ENCODE assay signal across 1 cellular context in genomic region chr9:18606831-18607230, GRCh38.
TF ChIP-seq lines count a peak whose summit lies in the region.

No MANE protein-coding gene starts in this region.

TF ChIP-seq in HepG2, 621 proteins besides CTCF, POLR2A, EP300 and RAD21:
- TF ChIP-seq, protein P1, sequence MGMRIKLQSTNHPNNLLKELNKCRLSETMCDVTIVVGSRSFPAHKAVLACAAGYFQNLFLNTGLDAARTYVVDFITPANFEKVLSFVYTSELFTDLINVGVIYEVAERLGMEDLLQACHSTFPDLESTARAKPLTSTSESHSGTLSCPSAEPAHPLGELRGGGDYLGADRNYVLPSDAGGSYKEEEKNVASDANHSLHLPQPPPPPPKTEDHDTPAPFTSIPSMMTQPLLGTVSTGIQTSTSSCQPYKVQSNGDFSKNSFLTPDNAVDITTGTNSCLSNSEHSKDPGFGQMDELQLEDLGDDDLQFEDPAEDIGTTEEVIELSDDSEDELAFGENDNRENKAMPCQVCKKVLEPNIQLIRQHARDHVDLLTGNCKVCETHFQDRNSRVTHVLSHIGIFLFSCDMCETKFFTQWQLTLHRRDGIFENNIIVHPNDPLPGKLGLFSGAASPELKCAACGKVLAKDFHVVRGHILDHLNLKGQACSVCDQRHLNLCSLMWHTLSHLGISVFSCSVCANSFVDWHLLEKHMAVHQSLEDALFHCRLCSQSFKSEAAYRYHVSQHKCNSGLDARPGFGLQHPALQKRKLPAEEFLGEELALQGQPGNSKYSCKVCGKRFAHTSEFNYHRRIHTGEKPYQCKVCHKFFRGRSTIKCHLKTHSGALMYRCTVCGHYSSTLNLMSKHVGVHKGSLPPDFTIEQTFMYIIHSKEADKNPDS (CRISPR knock-in tag; IDR thresholded peaks at IDR 0.05) = no peak
- TF ChIP-seq ZNF343 (CRISPR knock-in tag; IDR thresholded peaks at IDR 0.05) (no peak), ZFP90 (CRISPR knock-in tag; IDR thresholded peaks at IDR 0.05; ENCODE audit: borderline replicate concordance) (no peak), KMT2B (CRISPR knock-in tag; IDR thresholded peaks at IDR 0.05) (no peak), GLI4 (CRISPR knock-in tag; IDR thresholded peaks at IDR 0.05; ENCODE audit: borderline replicate concordance) (no peak), NCOA1 (CRISPR knock-in tag; IDR thresholded peaks at IDR 0.05) (no peak), ATF7-NPFF (CRISPR knock-in tag; IDR thresholded peaks at IDR 0.05; ENCODE audit: low read depth) (no peak), ZBTB1 (CRISPR knock-in tag; IDR thresholded peaks at IDR 0.05; ENCODE audit: borderline replicate concordance) (no peak), SRSF1 (optimal IDR thresholded peaks at IDR 0.05; ENCODE audit: low read depth, low read length) (no peak), JUN (CRISPR knock-in tag; IDR thresholded peaks at IDR 0.05) (no peak), SMAD3 (CRISPR knock-in tag; IDR thresholded peaks at IDR 0.05) (no peak), ZKSCAN8 (CRISPR knock-in tag; IDR thresholded peaks at IDR 0.05; ENCODE audit: borderline replicate concordance) (no peak), GATAD1 (CRISPR knock-in tag; IDR thresholded peaks at IDR 0.05) (no peak), ISL2 (CRISPR knock-in tag; IDR thresholded peaks at IDR 0.05) (no peak), ZNF792 (CRISPR knock-in tag; IDR thresholded peaks at IDR 0.05) (no peak), ZNF207 (IDR thresholded peaks at IDR 0.05; ENCODE audit: borderline replicate concordance) (no peak)
- TF ChIP-seq, protein P2, sequence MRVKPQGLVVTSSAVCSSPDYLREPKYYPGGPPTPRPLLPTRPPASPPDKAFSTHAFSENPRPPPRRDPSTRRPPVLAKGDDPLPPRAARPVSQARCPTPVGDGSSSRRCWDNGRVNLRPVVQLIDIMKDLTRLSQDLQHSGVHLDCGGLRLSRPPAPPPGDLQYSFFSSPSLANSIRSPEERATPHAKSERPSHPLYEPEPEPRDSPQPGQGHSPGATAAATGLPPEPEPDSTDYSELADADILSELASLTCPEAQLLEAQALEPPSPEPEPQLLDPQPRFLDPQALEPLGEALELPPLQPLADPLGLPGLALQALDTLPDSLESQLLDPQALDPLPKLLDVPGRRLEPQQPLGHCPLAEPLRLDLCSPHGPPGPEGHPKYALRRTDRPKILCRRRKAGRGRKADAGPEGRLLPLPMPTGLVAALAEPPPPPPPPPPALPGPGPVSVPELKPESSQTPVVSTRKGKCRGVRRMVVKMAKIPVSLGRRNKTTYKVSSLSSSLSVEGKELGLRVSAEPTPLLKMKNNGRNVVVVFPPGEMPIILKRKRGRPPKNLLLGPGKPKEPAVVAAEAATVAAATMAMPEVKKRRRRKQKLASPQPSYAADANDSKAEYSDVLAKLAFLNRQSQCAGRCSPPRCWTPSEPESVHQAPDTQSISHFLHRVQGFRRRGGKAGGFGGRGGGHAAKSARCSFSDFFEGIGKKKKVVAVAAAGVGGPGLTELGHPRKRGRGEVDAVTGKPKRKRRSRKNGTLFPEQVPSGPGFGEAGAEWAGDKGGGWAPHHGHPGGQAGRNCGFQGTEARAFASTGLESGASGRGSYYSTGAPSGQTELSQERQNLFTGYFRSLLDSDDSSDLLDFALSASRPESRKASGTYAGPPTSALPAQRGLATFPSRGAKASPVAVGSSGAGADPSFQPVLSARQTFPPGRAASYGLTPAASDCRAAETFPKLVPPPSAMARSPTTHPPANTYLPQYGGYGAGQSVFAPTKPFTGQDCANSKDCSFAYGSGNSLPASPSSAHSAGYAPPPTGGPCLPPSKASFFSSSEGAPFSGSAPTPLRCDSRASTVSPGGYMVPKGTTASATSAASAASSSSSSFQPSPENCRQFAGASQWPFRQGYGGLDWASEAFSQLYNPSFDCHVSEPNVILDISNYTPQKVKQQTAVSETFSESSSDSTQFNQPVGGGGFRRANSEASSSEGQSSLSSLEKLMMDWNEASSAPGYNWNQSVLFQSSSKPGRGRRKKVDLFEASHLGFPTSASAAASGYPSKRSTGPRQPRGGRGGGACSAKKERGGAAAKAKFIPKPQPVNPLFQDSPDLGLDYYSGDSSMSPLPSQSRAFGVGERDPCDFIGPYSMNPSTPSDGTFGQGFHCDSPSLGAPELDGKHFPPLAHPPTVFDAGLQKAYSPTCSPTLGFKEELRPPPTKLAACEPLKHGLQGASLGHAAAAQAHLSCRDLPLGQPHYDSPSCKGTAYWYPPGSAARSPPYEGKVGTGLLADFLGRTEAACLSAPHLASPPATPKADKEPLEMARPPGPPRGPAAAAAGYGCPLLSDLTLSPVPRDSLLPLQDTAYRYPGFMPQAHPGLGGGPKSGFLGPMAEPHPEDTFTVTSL (CRISPR knock-in tag; IDR thresholded peaks at IDR 0.05; ENCODE audit: borderline replicate concordance) = no peak
- TF ChIP-seq, protein P3, sequence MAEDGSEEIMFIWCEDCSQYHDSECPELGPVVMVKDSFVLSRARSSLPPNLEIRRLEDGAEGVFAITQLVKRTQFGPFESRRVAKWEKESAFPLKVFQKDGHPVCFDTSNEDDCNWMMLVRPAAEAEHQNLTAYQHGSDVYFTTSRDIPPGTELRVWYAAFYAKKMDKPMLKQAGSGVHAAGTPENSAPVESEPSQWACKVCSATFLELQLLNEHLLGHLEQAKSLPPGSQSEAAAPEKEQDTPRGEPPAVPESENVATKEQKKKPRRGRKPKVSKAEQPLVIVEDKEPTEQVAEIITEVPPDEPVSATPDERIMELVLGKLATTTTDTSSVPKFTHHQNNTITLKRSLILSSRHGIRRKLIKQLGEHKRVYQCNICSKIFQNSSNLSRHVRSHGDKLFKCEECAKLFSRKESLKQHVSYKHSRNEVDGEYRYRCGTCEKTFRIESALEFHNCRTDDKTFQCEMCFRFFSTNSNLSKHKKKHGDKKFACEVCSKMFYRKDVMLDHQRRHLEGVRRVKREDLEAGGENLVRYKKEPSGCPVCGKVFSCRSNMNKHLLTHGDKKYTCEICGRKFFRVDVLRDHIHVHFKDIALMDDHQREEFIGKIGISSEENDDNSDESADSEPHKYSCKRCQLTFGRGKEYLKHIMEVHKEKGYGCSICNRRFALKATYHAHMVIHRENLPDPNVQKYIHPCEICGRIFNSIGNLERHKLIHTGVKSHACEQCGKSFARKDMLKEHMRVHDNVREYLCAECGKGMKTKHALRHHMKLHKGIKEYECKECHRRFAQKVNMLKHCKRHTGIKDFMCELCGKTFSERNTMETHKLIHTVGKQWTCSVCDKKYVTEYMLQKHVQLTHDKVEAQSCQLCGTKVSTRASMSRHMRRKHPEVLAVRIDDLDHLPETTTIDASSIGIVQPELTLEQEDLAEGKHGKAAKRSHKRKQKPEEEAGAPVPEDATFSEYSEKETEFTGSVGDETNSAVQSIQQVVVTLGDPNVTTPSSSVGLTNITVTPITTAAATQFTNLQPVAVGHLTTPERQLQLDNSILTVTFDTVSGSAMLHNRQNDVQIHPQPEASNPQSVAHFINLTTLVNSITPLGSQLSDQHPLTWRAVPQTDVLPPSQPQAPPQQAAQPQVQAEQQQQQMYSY (CRISPR knock-in tag; IDR thresholded peaks at IDR 0.05) = no peak
- TF ChIP-seq, protein P4, sequence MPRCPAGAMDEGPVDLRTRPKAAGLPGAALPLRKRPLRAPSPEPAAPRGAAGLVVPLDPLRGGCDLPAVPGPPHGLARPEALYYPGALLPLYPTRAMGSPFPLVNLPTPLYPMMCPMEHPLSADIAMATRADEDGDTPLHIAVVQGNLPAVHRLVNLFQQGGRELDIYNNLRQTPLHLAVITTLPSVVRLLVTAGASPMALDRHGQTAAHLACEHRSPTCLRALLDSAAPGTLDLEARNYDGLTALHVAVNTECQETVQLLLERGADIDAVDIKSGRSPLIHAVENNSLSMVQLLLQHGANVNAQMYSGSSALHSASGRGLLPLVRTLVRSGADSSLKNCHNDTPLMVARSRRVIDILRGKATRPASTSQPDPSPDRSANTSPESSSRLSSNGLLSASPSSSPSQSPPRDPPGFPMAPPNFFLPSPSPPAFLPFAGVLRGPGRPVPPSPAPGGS (CRISPR knock-in tag; IDR thresholded peaks at IDR 0.05) = no peak
- TF ChIP-seq, protein P5, sequence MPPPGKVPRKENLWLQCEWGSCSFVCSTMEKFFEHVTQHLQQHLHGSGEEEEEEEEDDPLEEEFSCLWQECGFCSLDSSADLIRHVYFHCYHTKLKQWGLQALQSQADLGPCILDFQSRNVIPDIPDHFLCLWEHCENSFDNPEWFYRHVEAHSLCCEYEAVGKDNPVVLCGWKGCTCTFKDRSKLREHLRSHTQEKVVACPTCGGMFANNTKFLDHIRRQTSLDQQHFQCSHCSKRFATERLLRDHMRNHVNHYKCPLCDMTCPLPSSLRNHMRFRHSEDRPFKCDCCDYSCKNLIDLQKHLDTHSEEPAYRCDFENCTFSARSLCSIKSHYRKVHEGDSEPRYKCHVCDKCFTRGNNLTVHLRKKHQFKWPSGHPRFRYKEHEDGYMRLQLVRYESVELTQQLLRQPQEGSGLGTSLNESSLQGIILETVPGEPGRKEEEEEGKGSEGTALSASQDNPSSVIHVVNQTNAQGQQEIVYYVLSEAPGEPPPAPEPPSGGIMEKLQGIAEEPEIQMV (CRISPR knock-in tag; IDR thresholded peaks at IDR 0.05; ENCODE audit: low read depth) = no peak
